Comparison of ENCODE assay signal across 14 cellular contexts in genomic region chr20:33857722-33858563, GRCh38. TPM values are rescaled to one million over a fixed set of nuclear protein-coding genes. Genes with fewer than 3 reads are reported as not detected.
A peak's percentile ranks its signal among the peaks of the same experiment; 100 is the strongest.
DNase-seq lines count a peak whose midpoint lies in the region; ATAC-seq and TF ChIP-seq lines count a peak whose summit lies in the region.
"Had no signal": no experiment of that assay in that cellular context is flagged by ENCODE, and none has a peak within 500 bp of the region (broad histone marks: within the 10 kb centered on the region; RNA-seq: fewer than 3 reads in every experiment).

No MANE protein-coding gene starts in this region.

- H3K4me3 Mint-ChIP-seq in activated T-cell treated with anti-CD3 and anti-CD28 coated beads, Interleukin-2, amount 50 U/mL, for 24 hours: no peak overlapping the region
- H3K4me3 Mint-ChIP-seq in activated T-cell treated with anti-CD3 and anti-CD28 coated beads, Interleukin-2, amount 50 U/mL, for 72 hours: no peak overlapping the region
- H3K4me3 Mint-ChIP-seq: brain had no signal

- ATAC-seq in activated T-cell treated with anti-CD3 and anti-CD28 coated beads, Interleukin-2, amount 50 U/mL, for 72 hours (replicated peaks in 1 of 2): no peak
- ATAC-seq in PC-3: no peak
- ATAC-seq in body of pancreas: no peak

- H3K9ac ChIP-seq in PC-3 (ENCODE audit: low read length): no peak overlapping the region

- intact Hi-C loops in PC-3 (cut with micrococcal nuclease): no loop called here
- intact Hi-C loops in spleen (cut with DNase I; ENCODE audit: low total_unique reads): no loop called here
- intact Hi-C loops in body of pancreas (cut with DNase I): no loop called here

- H3K27me3 ChIP-seq in PC-3 (ENCODE audit: low read length): no peaks in the 10 kb centered on the region
- no peaks in the 10 kb centered on the region for H3K27me3 ChIP-seq in spleen (replicated peaks in 1 of 7)
- no peaks in the 10 kb centered on the region for H3K27me3 ChIP-seq in body of pancreas
- H3K27me3 ChIP-seq: heart left ventricle, ovary had no signal

- no peaks in the 10 kb centered on the region for H3K9me3 Mint-ChIP-seq in activated T-cell treated with anti-CD3 and anti-CD28 coated beads, Interleukin-2, amount 50 U/mL, for 24 hours
- no peaks in the 10 kb centered on the region for H3K9me3 Mint-ChIP-seq in activated T-cell treated with anti-CD3 and anti-CD28 coated beads, Interleukin-2, amount 50 U/mL, for 72 hours
- H3K9me3 Mint-ChIP-seq: brain had no signal

- POLR2A ChIA-PET in PC-3 (lab: Charles Lee; ENCODE audit: unreplicated experiment): no interaction called here

- H3K4me2 ChIP-seq in PC-3 (ENCODE audit: low read length): no peak overlapping the region

- H3K9me3 ChIP-seq in PC-3 (ENCODE audit: low read length) (no peaks in the 10 kb centered on the region), spleen (no peaks in the 10 kb centered on the region), body of pancreas (no peaks in the 10 kb centered on the region)
- H3K9me3 ChIP-seq: heart left ventricle, ovary had no signal

- H4K20me1 ChIP-seq in PC-3 (ENCODE audit: low read length): no peaks in the 10 kb centered on the region

- TF ChIP-seq POLR2A in spleen (IDR thresholded peaks at IDR 0.05) (no peak), body of pancreas (IDR thresholded peaks at IDR 0.05) (no peak)

- WGBS in spleen, 5 donors: 72 to 84% (median 80%) methylated on average over 13 of the region's 13 CpGs
- 83 to 84% methylated on average over 13 of the region's 13 CpGs for WGBS in body of pancreas, 2 donors

- H3K4me1 Mint-ChIP-seq in activated T-cell treated with anti-CD3 and anti-CD28 coated beads, Interleukin-2, amount 50 U/mL, for 24 hours (ENCODE audit: low read depth): peaks cover 42% of the 10 kb centered on the region
- H3K4me1 Mint-ChIP-seq in activated T-cell treated with anti-CD3 and anti-CD28 coated beads, Interleukin-2, amount 50 U/mL, for 72 hours (ENCODE audit: low read depth): peaks cover 32% of the 10 kb centered on the region
- H3K4me1 Mint-ChIP-seq: brain had no signal

- no peak for TF ChIP-seq CTCF in PC-3 (conservative IDR thresholded peaks at IDR 0.05; ENCODE audit: low read depth, low read length)
- TF ChIP-seq CTCF in spleen (IDR thresholded peaks at IDR 0.05 in 8 of 11, conservative IDR thresholded peaks at IDR 0.05 in 3 of 11): no peak
- TF ChIP-seq CTCF in body of pancreas (IDR thresholded peaks at IDR 0.05): peak in 1 of 7 experiments; percentile 3

- DNase-seq in activated T-cell treated with anti-CD3 and anti-CD28 coated beads, Interleukin-2, amount 50 U/mL, for 24 hours: no peak
- no peak for DNase-seq in activated T-cell treated with anti-CD3 and anti-CD28 coated beads, Interleukin-2, amount 50 U/mL, for 72 hours
- DNase-seq in PC-3: no peak
- DNase-seq in dermis blood vessel endothelial cell: peak; percentile 17
- DNase-seq in spleen: no peak
- DNase-seq in body of pancreas: no peak
- DNase-seq in HCEC 1CT: no peak
- DNase-seq in NCI-H2196 treated with DMSO at 0.1 percent for 48 hours (lab: John Stamatoyannopoulos, UW; ENCODE audit: unreplicated experiment): no peak
- DNase-seq: ACHN; activated CD4-positive, alpha-beta T cell treated with anti-CD3 and anti-CD28 coated beads for 1 hour; heart left ventricle; NCI-H748 treated with DMSO at 0.1 percent for 48 hours; ovary had no signal

- BruUV-seq in PC-3 (replicated peaks; lab: Mats Ljungman, UMichigan): TSS peak; percentile 18

- peak overlapping the region; percentile 86 for H3K27ac Mint-ChIP-seq in activated T-cell treated with anti-CD3 and anti-CD28 coated beads, Interleukin-2, amount 50 U/mL, for 24 hours
- H3K27ac Mint-ChIP-seq in activated T-cell treated with anti-CD3 and anti-CD28 coated beads, Interleukin-2, amount 50 U/mL, for 72 hours: no peak overlapping the region

- no peaks in the 10 kb centered on the region for H3F3A ChIP-seq in PC-3 (ENCODE audit: low read length, unreplicated experiment)

- CTCF ChIA-PET in PC-3 (lab: Charles Lee): interaction anchor here (0.6 kb wide), 1 partner anchor 208 kb away, joined by 3 read pairs; no protein-coding TSS in a partner anchor

- peaks cover 44% of the 10 kb centered on the region for H3K36me3 Mint-ChIP-seq in activated T-cell treated with anti-CD3 and anti-CD28 coated beads, Interleukin-2, amount 50 U/mL, for 24 hours (ENCODE audit: low read depth)
- H3K36me3 Mint-ChIP-seq in activated T-cell treated with anti-CD3 and anti-CD28 coated beads, Interleukin-2, amount 50 U/mL, for 72 hours (ENCODE audit: insufficient read depth in 2 of 2): peaks cover 2 to 21% of the 10 kb centered on the region in 2 donors

- peaks cover 4% of the 10 kb centered on the region; the same call in 1 of the 2 replicates for H3K4me1 ChIP-seq in PC-3 (ENCODE audit: insufficient read depth, low read length)
- H3K4me1 ChIP-seq in spleen: peaks cover 11 to 41% (median 29%) of the 10 kb centered on the region in 6 donors
- H3K4me1 ChIP-seq in body of pancreas: peaks cover 5% of the 10 kb centered on the region

- no peaks in the 10 kb centered on the region for H3K79me2 ChIP-seq in PC-3 (ENCODE audit: low read length)

- no peaks in the 10 kb centered on the region for H3K27me3 Mint-ChIP-seq in activated T-cell treated with anti-CD3 and anti-CD28 coated beads, Interleukin-2, amount 50 U/mL, for 24 hours
- H3K27me3 Mint-ChIP-seq in activated T-cell treated with anti-CD3 and anti-CD28 coated beads, Interleukin-2, amount 50 U/mL, for 72 hours (ENCODE audit: low read depth): no peaks in the 10 kb centered on the region

- no peaks in the 10 kb centered on the region for H3K9me2 ChIP-seq in PC-3 (replicated peaks; ENCODE audit: low read length)

- H3K4me3 ChIP-seq in PC-3 (ENCODE audit: low read length) (no peak overlapping the region), spleen (no peak overlapping the region), body of pancreas (no peak overlapping the region)
- H3K4me3 ChIP-seq: heart left ventricle, ovary had no signal

- H2AFZ ChIP-seq in PC-3 (ENCODE audit: low read length): no peak overlapping the region

- H3K27ac ChIP-seq in PC-3 (ENCODE audit: low read length): no peak overlapping the region
- H3K27ac ChIP-seq in spleen: peak overlapping the region in 5 of 8 donors; percentile 55 to 78 (median 60)
- H3K27ac ChIP-seq in body of pancreas: no peak overlapping the region
- H3K27ac ChIP-seq: heart left ventricle, ovary had no signal

- H3K36me3 ChIP-seq in PC-3 (ENCODE audit: low read depth, low read length) (peaks cover 14% of the 10 kb centered on the region), spleen (peaks cover 0 to 50% (median 36%) of the 10 kb centered on the region in 6 donors), body of pancreas (replicated peaks in 1 of 2; ENCODE audit: insufficient read depth in 1 of 2, low read depth in 2 of 2) (peaks cover 0 to 9% of the 10 kb centered on the region in 2 donors)
- H3K36me3 ChIP-seq: ovary had no signal

RNA-seq across cellular contexts. Expression of gene CHMP4B, which starts 46.8 kb away (rescaled TPM):
- total RNA-seq in activated T-cell treated with anti-CD3 and anti-CD28 coated beads, Interleukin-2, amount 50 U/mL, for 72 hours: 100 to 1,000 TPM; 102 to 104 TPM
- total RNA-seq in PC-3 (2014; rRNA removed) (68.8 and 91.1 TPM in 2 replicates), dermis blood vessel endothelial cell (58.2 and 58.8 TPM in 2 replicates), spleen (10 to 100 TPM; 44.9 to 79.1 (median 71.8) TPM), body of pancreas (10 to 100 TPM; 24.1 to 43.3 TPM)
- 100 to 1,000 TPM in 1 of 3 donors, 10 to 100 TPM in 2; 75.0 to 118 (median 89.9) TPM for polyA plus RNA-seq in spleen

Comparison
In these comparisons a context has a peak if more than half of its experiments do, and no peak if none do; other contexts are left out.
1. H3K27ac ChIP-seq: peak in spleen (5 of 8); none in PC-3 (single experiment) and body of pancreas (0 of 4).